10 cellular contexts compared by ENCODE assay signal in genomic region chr16:46621902-46622676, GRCh38. TPM values are rescaled to one million over a fixed set of nuclear protein-coding genes. Genes with fewer than 3 reads are reported as not detected.
DNase-seq lines count a peak whose midpoint lies in the region; ATAC-seq, FAIRE-seq and TF ChIP-seq lines count a peak whose summit lies in the region.
"Had no signal": no experiment of that assay in that cellular context is flagged by ENCODE, and none has a peak within 500 bp of the region (broad histone marks: within the 10 kb centered on the region; RNA-seq: fewer than 3 reads in every experiment).

No MANE protein-coding gene starts in this region.

- H3K36me3 ChIP-seq in KMS-11 (ENCODE audit: insufficient read depth): no peaks in the 10 kb centered on the region; the same call in 1 of the 2 replicates
- H3K36me3 ChIP-seq in GM12878 (ENCODE audit: control insufficient read depth in 2 of 2, insufficient read depth in 2 of 2, low read length in 1 of 2): 0 out of 4 replicates have a peak, but pooled peaks cover 0 to 3% of the 10 kb centered on the region in 2 experiments
- no peaks in the 10 kb centered on the region for H3K36me3 ChIP-seq in osteoblast (ENCODE audit: insufficient read depth, low read length)
- peaks cover 2% of the 10 kb centered on the region for H3K36me3 ChIP-seq in BE2C
- H3K36me3 ChIP-seq: gastrocnemius medialis had no signal

- SMC1A ChIA-PET in GM12878 (lab: Charles Lee; ENCODE audit: uncharacterized antibody, unreplicated experiment): interaction anchor here (0.6 kb wide), 1 partner anchor 48 kb away, joined by 3 read pairs; no protein-coding TSS in a partner anchor

- RAD21 ChIA-PET in GM12878 (lab: Charles Lee; ENCODE audit: unreplicated experiment): no interaction called here

- intact Hi-C loops in activated CD4-positive, alpha-beta T cell treated with anti-CD3 and anti-CD28 coated beads for 36 hours (cut with DNase I, micrococcal nuclease): loop anchor here (1.0 to 2.0 kb wide), 7 partner anchors 67 to 351 kb away; partner anchors contain the start of genes C16orf87 (in 2 of the 2), ORC6 (in 2 of the 2), VPS35 (in 2 of the 2) and DNAJA2 (in 1 of the 2)
- intact Hi-C loops in GM12878 (cut with micrococcal nuclease; ENCODE audit: unreplicated experiment): no loop called here

- peaks cover 16% of the 10 kb centered on the region for H3K4me1 Mint-ChIP-seq in activated CD4-positive, alpha-beta T cell treated with anti-CD3 and anti-CD28 coated beads for 36 hours

- peaks cover 2% of the 10 kb centered on the region for H3K27me3 Mint-ChIP-seq in activated CD4-positive, alpha-beta T cell treated with anti-CD3 and anti-CD28 coated beads for 36 hours

- TF ChIP-seq CTCF in KMS-11 (conservative IDR thresholded peaks at IDR 0.05; ENCODE audit: low read depth, low read length): no peak
- TF ChIP-seq CTCF in GM12878 (IDR thresholded peaks at IDR 0.05 in 2 of 3, conservative IDR thresholded peaks at IDR 0.05 in 1 of 3; ENCODE audit: control insufficient read depth in 2 of 3, extremely low read depth in 1 of 3, insufficient read depth in 1 of 3, low read depth in 3 of 3, low read length in 3 of 3): no peak
- no peak for TF ChIP-seq CTCF in osteoblast (IDR thresholded peaks at IDR 0.05; ENCODE audit: extremely low read depth, low read depth, low read length)
- TF ChIP-seq CTCF in BE2C (IDR thresholded peaks at IDR 0.05; ENCODE audit: low read depth, low read length): no peak

- H3K79me2 ChIP-seq in KMS-11 (ENCODE audit: insufficient read depth, low read depth) (peaks cover 36% of the 10 kb centered on the region), GM12878 (ENCODE audit: control insufficient read depth, insufficient read depth, low read length) (peaks cover 33% of the 10 kb centered on the region), osteoblast (ENCODE audit: insufficient read depth, low read length) (peaks cover 30% of the 10 kb centered on the region)

- no peak overlapping the region for H3K4me3 ChIP-seq in KMS-11 (IDR thresholded peaks at IDR 0.05; ENCODE audit: insufficient read depth, low read depth, low read length)
- no peak overlapping the region for H3K4me3 ChIP-seq in GM12878
- H3K4me3 ChIP-seq in osteoblast (ENCODE audit: insufficient read depth, low read length): no peak overlapping the region
- no peak overlapping the region for H3K4me3 ChIP-seq in BE2C (ENCODE audit: low read depth, low read length)

- in situ Hi-C loops in GM12878 (cut with MboI): no loop called here

- H3K36me3 Mint-ChIP-seq in activated CD4-positive, alpha-beta T cell treated with anti-CD3 and anti-CD28 coated beads for 36 hours (ENCODE audit: low read depth): peaks cover 23% of the 10 kb centered on the region

- WGBS in GM12878 (ENCODE audit: insufficient coverage, insufficient replicate concordance, low lambda C conversion rate, missing lambda C conversion rate): 88% methylated on average over 7 of the region's 7 CpGs

- ATAC-seq in activated CD4-positive, alpha-beta T cell treated with anti-CD3 and anti-CD28 coated beads for 36 hours: no peak
- ATAC-seq in GM12878: no peak

- no peak for TF ChIP-seq POLR2A in GM12878 (IDR thresholded peaks at IDR 0.05; ENCODE audit: low read depth, low read length)

- H3K4me2 ChIP-seq in KMS-11: peak overlapping the region; percentile 99; the same call in 1 of the 2 replicates
- H3K4me2 ChIP-seq in GM12878 (ENCODE audit: control insufficient read depth, insufficient read depth): peak overlapping the region; percentile 74
- H3K4me2 ChIP-seq in osteoblast (ENCODE audit: insufficient read depth, low read length): peak overlapping the region; percentile 94

- H3K27ac Mint-ChIP-seq in activated CD4-positive, alpha-beta T cell treated with anti-CD3 and anti-CD28 coated beads for 36 hours: no peak overlapping the region

- H3K27ac ChIP-seq in KMS-11: no peak overlapping the region
- H3K27ac ChIP-seq in GM12878 (ENCODE audit: control insufficient read depth, insufficient read depth): no peak overlapping the region
- H3K27ac ChIP-seq in osteoblast (ENCODE audit: low read depth, low read length): no peak overlapping the region
- H3K27ac ChIP-seq: gastrocnemius medialis had no signal

- no peaks in the 10 kb centered on the region for H3K9me3 ChIP-seq in GM12878 (replicated peaks; ENCODE audit: control insufficient read depth, insufficient read depth, low read length)
- H3K9me3 ChIP-seq in osteoblast (ENCODE audit: low read depth, low read length): no peaks in the 10 kb centered on the region
- H3K9me3 ChIP-seq in BE2C: no peaks in the 10 kb centered on the region
- H3K9me3 ChIP-seq: gastrocnemius medialis had no signal

- POLR2A ChIA-PET in activated CD4-positive, alpha-beta T cell treated with anti-CD3 and anti-CD28 coated beads for 36 hours (lab: Charles Lee): no interaction called here
- POLR2A ChIA-PET in GM12878 (lab: Charles Lee): interaction anchor here (1.3 kb wide), 1 partner anchor 15 kb away, joined by 4 read pairs; no protein-coding TSS in a partner anchor

- no peak for FAIRE-seq in GM12878 (lab: Jason Lieb, UNC)

- DNase-seq in activated CD4-positive, alpha-beta T cell treated with anti-CD3 and anti-CD28 coated beads for 36 hours: no peak
- no peak for DNase-seq in activated CD4-positive, alpha-beta T cell treated with anti-CD3 and anti-CD28 coated beads for 48 hours
- DNase-seq in GM12878 (ENCODE audit: low read depth, low spot score) (no peak), osteoblast (ENCODE audit: insufficient read length, low spot score, missing footprints) (no peak), BE2C (no peak), iPS-NIHi11 (ENCODE audit: low spot score) (no peak), NCI-H82 (lab: John Stamatoyannopoulos, UW) (no peak)

- H3K9ac ChIP-seq in KMS-11 (no peak overlapping the region; the same call in 1 of the 2 replicates), GM12878 (ENCODE audit: control insufficient read depth, insufficient read depth, low read length) (no peak overlapping the region)

- H3K4me1 ChIP-seq in KMS-11 (ENCODE audit: low read depth, poor library complexity, severe bottlenecking) (peaks cover 12% of the 10 kb centered on the region), GM12878 (ENCODE audit: control insufficient read depth, insufficient read depth, low read length) (peaks cover 11% of the 10 kb centered on the region), osteoblast (ENCODE audit: insufficient read depth, low read length) (peaks cover 8% of the 10 kb centered on the region), BE2C (no peaks in the 10 kb centered on the region; the same call in 1 of the 2 replicates)

- H3K27me3 ChIP-seq in KMS-11 (ENCODE audit: insufficient read depth, low read depth): no peaks in the 10 kb centered on the region
- no peaks in the 10 kb centered on the region for H3K27me3 ChIP-seq in GM12878 (replicated peaks in 1 of 2; ENCODE audit: control insufficient read depth in 2 of 2, insufficient read depth in 2 of 2, low read length in 1 of 2)
- no peaks in the 10 kb centered on the region for H3K27me3 ChIP-seq in osteoblast (ENCODE audit: insufficient read depth, low read length)
- H3K27me3 ChIP-seq in BE2C: no peaks in the 10 kb centered on the region
- H3K27me3 ChIP-seq: gastrocnemius medialis had no signal

- peak overlapping the region; percentile 96 for H3K4me3 Mint-ChIP-seq in activated CD4-positive, alpha-beta T cell treated with anti-CD3 and anti-CD28 coated beads for 36 hours

- no peak for TF ChIP-seq EP300 in GM12878 (IDR thresholded peaks at IDR 0.05; ENCODE audit: borderline replicate concordance in 1 of 2, control insufficient read depth in 1 of 2, low read depth in 2 of 2, low read length in 2 of 2)

- H3K9me3 Mint-ChIP-seq in activated CD4-positive, alpha-beta T cell treated with anti-CD3 and anti-CD28 coated beads for 36 hours (ENCODE audit: low read depth): no peaks in the 10 kb centered on the region

- H2AFZ ChIP-seq in KMS-11 (ENCODE audit: low read depth) (peak overlapping the region; percentile 81), GM12878 (ENCODE audit: control insufficient read depth, low read depth, low read length) (peak overlapping the region; percentile 46), osteoblast (ENCODE audit: low read length) (no peak overlapping the region)

- no peak for TF ChIP-seq RAD21 in GM12878 (IDR thresholded peaks at IDR 0.05; ENCODE audit: insufficient read depth, low read depth, low read length)

- CTCF ChIA-PET in activated CD4-positive, alpha-beta T cell treated with anti-CD3 and anti-CD28 coated beads for 36 hours (lab: Charles Lee): interaction anchor here (1.0 kb wide), 1 partner anchor 68 kb away, joined by 4 read pairs; no protein-coding TSS in a partner anchor
- CTCF ChIA-PET in GM12878 (lab: Yijun Ruan, JAX): interaction anchor here (0.5 to 2.3 kb wide), 4 partner anchors 9 to 68 kb away, joined by 4 to 6 read pairs (median 6); no protein-coding TSS in a partner anchor

- no TSS peak for BruUV-seq in GM12878 (replicated peaks; lab: Mats Ljungman, UMichigan)

- H4K20me1 ChIP-seq in KMS-11 (ENCODE audit: insufficient read depth) (no peaks in the 10 kb centered on the region), GM12878 (ENCODE audit: control insufficient read depth, insufficient read depth) (no peaks in the 10 kb centered on the region), osteoblast (ENCODE audit: insufficient read depth, low read length) (no peaks in the 10 kb centered on the region)

RNA-seq across cellular contexts. Expression of gene SHCBP1, which starts 0.9 kb away (rescaled TPM):
- 10 to 100 TPM; 29.1 to 47.4 TPM for total RNA-seq in activated CD4-positive, alpha-beta T cell treated with anti-CD3 and anti-CD28 coated beads for 36 hours
- total RNA-seq in GM12878 (2013; cell fraction: nucleolus; rRNA removed): 35.4 and 36.8 TPM in 2 replicates
- total RNA-seq in GM12878 (2014; rRNA removed): 26.2 and 36.9 TPM in 2 replicates
- total RNA-seq in GM12878 (2014; rRNA removed; fragmentation: Illumina TruSeq; extraction: Trizol): 29.5 and 30.5 TPM in 2 replicates
- total RNA-seq in GM12878 (2021): 25.3 and 29.8 TPM in 2 replicates
- polyA plus RNA-seq in GM12878 (2011; ENCODE audit: low read depth): 24.4 TPM
- polyA plus RNA-seq in GM12878 (2011; rRNA removed): 38.9 and 51.0 TPM in 2 replicates
- 19.9 and 20.8 TPM in 2 replicates for polyA plus RNA-seq in GM12878 (2011; cell fraction: cytosol; rRNA removed)
- polyA plus RNA-seq in GM12878 (2011; cell fraction: nucleus; rRNA removed): 17.4 and 22.9 TPM in 2 replicates
- 25.0 and 25.5 TPM in 2 replicates for polyA plus RNA-seq in GM12878 (2012)
- polyA plus RNA-seq in GM12878 (2014; fragmentation: Illumina TruSeq; extraction: Trizol): 32.4 and 45.6 TPM in 2 replicates
- polyA plus RNA-seq in GM12878 (2014; fragmentation: Nextera tagmentation; extraction: Ambion mirVana): 10 to 100 TPM in 1 of 2 experiments, 1 to 10 TPM in 1; 9.5 to 17.5 TPM
- 28.4 and 29.9 TPM in 2 replicates for polyA plus RNA-seq in GM12878 (2014; rRNA removed)
- polyA plus RNA-seq in GM12878 (2016; fragmentation: Nextera tagmentation; extraction: Ambion mirVana): 10 to 100 TPM; 73.0 to 73.3 TPM
- 44.9 and 61.0 TPM in 2 replicates for polyA minus RNA-seq in GM12878 (2011; rRNA and poly(A)+ RNA removed)
- 12.3 and 16.9 TPM in 2 replicates for polyA minus RNA-seq in GM12878 (2011; cell fraction: cytosol; rRNA and poly(A)+ RNA removed)
- polyA minus RNA-seq in GM12878 (2011; cell fraction: nucleus; rRNA and poly(A)+ RNA removed): 18.6 and 32.3 TPM in 2 replicates
- total RNA-seq in osteoblast: 1.8 and 2.7 TPM in 2 replicates
- polyA plus RNA-seq in BE2C (2012; ENCODE audit: insufficient read depth, insufficient read length, low read depth): 4.4 TPM
- total RNA-seq: left lobe of liver had no signal
